In the genomic region with DNA sequence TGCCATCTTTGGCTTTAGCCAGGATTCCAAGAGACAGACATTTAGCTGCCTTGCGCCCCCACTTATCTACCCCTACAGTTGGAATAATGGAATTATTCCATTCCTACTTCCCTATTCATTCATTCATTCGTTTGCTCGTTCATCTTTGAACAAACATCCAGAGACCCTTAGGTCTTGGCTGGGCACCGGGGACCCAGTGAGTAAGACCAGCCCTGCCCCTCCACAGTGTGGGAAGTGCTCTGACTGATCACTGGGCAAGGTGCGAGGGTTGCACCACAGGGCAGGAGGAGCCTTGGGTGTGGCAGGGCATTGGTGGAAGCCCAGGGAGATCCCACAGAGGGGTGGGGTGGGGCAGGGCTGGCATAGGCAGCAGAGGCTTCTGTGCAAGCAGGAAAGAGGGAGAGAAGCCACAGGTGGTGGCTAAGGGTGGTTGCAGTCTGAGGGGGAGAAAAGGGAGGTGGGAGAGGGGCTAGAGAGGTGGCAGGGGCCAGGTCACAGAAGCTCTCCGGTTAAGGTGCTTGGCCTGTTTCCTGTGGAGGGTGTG, we compare ENCODE assay signal across 11 cellular contexts. TPM values are rescaled to one million over a fixed set of nuclear protein-coding genes. Genes with fewer than 3 reads are reported as not detected.
DNase-seq lines count a peak whose midpoint lies in the region; ATAC-seq and TF ChIP-seq lines count a peak whose summit lies in the region.
"Had no signal": no experiment of that assay in that cellular context is flagged by ENCODE, and none has a peak within 500 bp of the region (broad histone marks: within the 10 kb centered on the region; RNA-seq: fewer than 3 reads in every experiment).

No MANE protein-coding gene starts in this region.

- in situ Hi-C loops in KBM-7 (cut with MboI; ENCODE audit: low pct_unique_long_range_greater_than_20kb, low sequenced_read_pairs) = no loop called here

- H3K9me3 Mint-ChIP-seq in activated naive CD8-positive, alpha-beta T cell treated with anti-CD3 and anti-CD28 coated beads for 36 hours = no peaks in the 10 kb centered on the region
- H3K9me3 Mint-ChIP-seq in activated naive CD8-positive, alpha-beta T cell treated with anti-CD3 and anti-CD28 coated beads, Interleukin-2, amount 50 U/mL, for 24 hours = no peaks in the 10 kb centered on the region
- H3K9me3 Mint-ChIP-seq: T-helper 1 cell treated with Interleukin-12 subunit alpha and Interleukin-12 subunit beta and Interleukin-4 antibody, amounts not matched to agents 30 μg/mL and 1 μg/mL, for 36 hours had no signal

- H3K36me3 ChIP-seq in RWPE2 (ENCODE audit: low read depth) (no peaks in the 10 kb centered on the region), stomach (no peaks in the 10 kb centered on the region)
- H3K36me3 ChIP-seq: neutrophil had no signal

- peak overlapping the region; percentile 42 for H3K27ac Mint-ChIP-seq in activated naive CD8-positive, alpha-beta T cell treated with anti-CD3 and anti-CD28 coated beads for 36 hours
- H3K27ac Mint-ChIP-seq in activated naive CD8-positive, alpha-beta T cell treated with anti-CD3 and anti-CD28 coated beads, Interleukin-2, amount 50 U/mL, for 24 hours = no peak overlapping the region
- H3K27ac Mint-ChIP-seq: activated naive CD8-positive, alpha-beta T cell had no signal

- 39 to 56% (median 47%) methylated on average over 6 of the region's 6 CpGs for WGBS in stomach, 5 donors

- intact Hi-C loops in stomach (cut with DNase I; ENCODE audit: low total_unique reads) = loop anchor here (5.0 kb wide), 1 partner anchor 52 kb away; the partner anchor contains the start of gene BSND

- no peak overlapping the region for H3K27ac ChIP-seq in RWPE2 (ENCODE audit: poor library complexity, severe bottlenecking)
- no peak overlapping the region for H3K27ac ChIP-seq in stomach
- no peak overlapping the region for H3K27ac ChIP-seq in caudate nucleus (ENCODE audit: low read depth, low read length)
- H3K27ac ChIP-seq: neutrophil had no signal

- no peak for TF ChIP-seq EP300 in stomach (IDR thresholded peaks at IDR 0.05)

- H3K9me3 ChIP-seq in RWPE2 (ENCODE audit: severe bottlenecking) (no peaks in the 10 kb centered on the region), stomach (no peaks in the 10 kb centered on the region)
- H3K9me3 ChIP-seq: neutrophil had no signal

- TF ChIP-seq POLR2A in stomach (IDR thresholded peaks at IDR 0.05) = no peak

- H3K4me3 Mint-ChIP-seq in activated naive CD8-positive, alpha-beta T cell treated with anti-CD3 and anti-CD28 coated beads for 36 hours = no peak overlapping the region
- H3K4me3 Mint-ChIP-seq in activated naive CD8-positive, alpha-beta T cell treated with anti-CD3 and anti-CD28 coated beads, Interleukin-2, amount 50 U/mL, for 24 hours = no peak overlapping the region
- H3K4me3 Mint-ChIP-seq: activated naive CD8-positive, alpha-beta T cell; T-helper 1 cell treated with Interleukin-12 subunit alpha and Interleukin-12 subunit beta and Interleukin-4 antibody, amounts not matched to agents 30 μg/mL and 1 μg/mL, for 36 hours had no signal

- H3K4me3 ChIP-seq in RWPE2 (ENCODE audit: severe bottlenecking) (no peak overlapping the region), stomach (no peak overlapping the region)

- peaks cover 13% of the 10 kb centered on the region for H3K27me3 Mint-ChIP-seq in activated naive CD8-positive, alpha-beta T cell treated with anti-CD3 and anti-CD28 coated beads for 36 hours
- peaks cover 6% of the 10 kb centered on the region for H3K27me3 Mint-ChIP-seq in activated naive CD8-positive, alpha-beta T cell treated with anti-CD3 and anti-CD28 coated beads, Interleukin-2, amount 50 U/mL, for 24 hours

- ATAC-seq in activated naive CD8-positive, alpha-beta T cell treated with anti-CD3 and anti-CD28 coated beads, Interleukin-2, amount 50 U/mL, for 24 hours = no peak
- ATAC-seq in RWPE2 (ENCODE audit: low read depth) = peak; percentile 90
- peak; percentile 63 for ATAC-seq in left lobe of liver
- ATAC-seq in GM21619 (IDR thresholded peaks at IDR 0.05; ENCODE audit: unreplicated experiment) = no peak

- H3K4me1 ChIP-seq in RWPE2 (ENCODE audit: insufficient read depth, poor library complexity, severe bottlenecking) (peaks cover 9% of the 10 kb centered on the region), stomach (peaks cover 5 to 22% (median 10%) of the 10 kb centered on the region in 4 donors)

- no peak for DNase-seq in activated naive CD8-positive, alpha-beta T cell treated with anti-CD3 and anti-CD28 coated beads for 36 hours
- no peak for DNase-seq in activated naive CD8-positive, alpha-beta T cell treated with anti-CD3 and anti-CD28 coated beads, Interleukin-2, amount 50 U/mL, for 24 hours
- DNase-seq in RWPE2 (ENCODE audit: low spot score) (peak; percentile 84), left lobe of liver (ENCODE audit: low spot score) (no peak), stomach (peak; percentile 45), KBM-7 (no peak), caudate nucleus (lab: John Stamatoyannopoulos, UW) (no peak)

- no peaks in the 10 kb centered on the region for H3K27me3 ChIP-seq in RWPE2 (ENCODE audit: insufficient read depth, poor library complexity, severe bottlenecking)
- no peaks in the 10 kb centered on the region for H3K27me3 ChIP-seq in stomach

- H3K36me3 Mint-ChIP-seq in activated naive CD8-positive, alpha-beta T cell treated with anti-CD3 and anti-CD28 coated beads for 36 hours = no peaks in the 10 kb centered on the region
- H3K36me3 Mint-ChIP-seq in activated naive CD8-positive, alpha-beta T cell treated with anti-CD3 and anti-CD28 coated beads, Interleukin-2, amount 50 U/mL, for 24 hours (ENCODE audit: low read depth) = no peaks in the 10 kb centered on the region
- H3K36me3 Mint-ChIP-seq: activated naive CD8-positive, alpha-beta T cell had no signal

- peak; percentile 69 for TF ChIP-seq CTCF in RWPE2 (IDR thresholded peaks at IDR 0.05; ENCODE audit: poor library complexity, severe bottlenecking)
- TF ChIP-seq CTCF in stomach (IDR thresholded peaks at IDR 0.05) = no peak

- peaks cover 5% of the 10 kb centered on the region for H3K4me1 Mint-ChIP-seq in activated naive CD8-positive, alpha-beta T cell treated with anti-CD3 and anti-CD28 coated beads for 36 hours
- peaks cover 2% of the 10 kb centered on the region for H3K4me1 Mint-ChIP-seq in activated naive CD8-positive, alpha-beta T cell treated with anti-CD3 and anti-CD28 coated beads, Interleukin-2, amount 50 U/mL, for 24 hours

RNA-seq across cellular contexts. Expression of gene TMEM61, which starts 35.0 kb away (rescaled TPM):
- not detected for total RNA-seq in activated naive CD8-positive, alpha-beta T cell treated with anti-CD3 and anti-CD28 coated beads for 36 hours
- total RNA-seq in left lobe of liver (not detected), stomach (100 to 1,000 TPM in 1 of 5 donors, 1 to 10 TPM in 1, under 1 TPM in 2, not detected in 1; 0.55 to 130 (median 5.2) TPM)
- polyA plus RNA-seq in stomach = 1 to 10 TPM in 2 of 3 donors, under 1 TPM in 1; 0.76 to 5.7 (median 1.6) TPM

RNA-seq across cellular contexts. Expression of gene BSND, which starts 53.3 kb away (rescaled TPM):
- total RNA-seq in activated naive CD8-positive, alpha-beta T cell treated with anti-CD3 and anti-CD28 coated beads for 36 hours = not detected
- total RNA-seq in left lobe of liver (not detected), stomach (not detected)
- not detected for polyA plus RNA-seq in stomach

RNA-seq across cellular contexts. Expression of gene DHCR24, which starts 58.5 kb away (rescaled TPM):
- 10 to 100 TPM; 66.1 to 69.4 TPM for total RNA-seq in activated naive CD8-positive, alpha-beta T cell treated with anti-CD3 and anti-CD28 coated beads for 36 hours
- total RNA-seq in left lobe of liver = 828 TPM
- 100 to 1,000 TPM in 1 of 5 donors, 10 to 100 TPM in 4; 25.7 to 347 (median 67.9) TPM for total RNA-seq in stomach
- polyA plus RNA-seq in stomach = 10 to 100 TPM; 20.0 to 77.5 (median 70.1) TPM

Comparison
In these comparisons a context has a peak if more than half of its experiments do, and no peak if none do; other contexts are left out.
1. DNase-seq: peak in RWPE2 (single experiment) and stomach (single experiment); none in activated naive CD8-positive, alpha-beta T cell treated with anti-CD3 and anti-CD28 coated beads for 36 hours (single experiment), activated naive CD8-positive, alpha-beta T cell treated with anti-CD3 and anti-CD28 coated beads, Interleukin-2, amount 50 U/mL, for 24 hours (single experiment), left lobe of liver (single experiment), KBM-7 (single experiment) and caudate nucleus (0 of 61).
2. ATAC-seq: peak in RWPE2 (single experiment) and left lobe of liver (single experiment); none in activated naive CD8-positive, alpha-beta T cell treated with anti-CD3 and anti-CD28 coated beads, Interleukin-2, amount 50 U/mL, for 24 hours (single experiment) and GM21619 (single experiment).